ENCODE assay signal across 8 cellular contexts in genomic region chr6:29737707-29738630, GRCh38. TPM values are rescaled to one million over a fixed set of nuclear protein-coding genes. Genes with fewer than 3 reads are reported as not detected.
DNase-seq lines count a peak whose midpoint lies in the region; ATAC-seq, FAIRE-seq and TF ChIP-seq lines count a peak whose summit lies in the region.

No MANE protein-coding gene starts in this region.

- H3K9me3 Mint-ChIP-seq in activated CD8-positive, alpha-beta T cell treated with anti-CD3 and anti-CD28 coated beads for 36 hours = no peaks in the 10 kb centered on the region
- peaks cover 4% of the 10 kb centered on the region for H3K9me3 Mint-ChIP-seq in mesothelial cell of epicardium

- H3K27ac ChIP-seq in effector memory CD4-positive, alpha-beta T cell (ENCODE audit: insufficient read depth, low read length, poor library complexity, severe bottlenecking) = no peak overlapping the region

- peak; percentile 84 for TF ChIP-seq CTCF in activated CD8-positive, alpha-beta T cell treated with anti-CD3 and anti-CD28 coated beads for 36 hours (IDR thresholded peaks at IDR 0.05)
- peak; percentile 36 for TF ChIP-seq CTCF in mesothelial cell of epicardium (IDR thresholded peaks at IDR 0.05; ENCODE audit: unreplicated experiment)

- CTCF ChIA-PET in activated CD8-positive, alpha-beta T cell treated with anti-CD3 and anti-CD28 coated beads for 36 hours (lab: Charles Lee) = interaction anchor here (0.6 to 4.2 kb wide), 19 partner anchors 11 to 258 kb away, joined by 3 to 55 read pairs (median 6); no protein-coding TSS in a partner anchor

- H3K36me3 Mint-ChIP-seq in activated CD8-positive, alpha-beta T cell treated with anti-CD3 and anti-CD28 coated beads for 36 hours (ENCODE audit: low read depth) = no peaks in the 10 kb centered on the region
- H3K36me3 Mint-ChIP-seq in mesothelial cell of epicardium = no peaks in the 10 kb centered on the region

- DNase-seq in AG20443 (ENCODE audit: low spot score) (peak; percentile 78), GM19239 (ENCODE audit: insufficient read length, low spot score) (peak; percentile 41), NCI-H69 (lab: John Stamatoyannopoulos, UW) (peak; percentile 54), mesothelial cell of epicardium (ENCODE audit: low spot score in 2 of 2, unreplicated experiment in 2 of 2) (no peak)
- DNase-seq in activated CD8-positive, alpha-beta T cell treated with anti-CD3 and anti-CD28 coated beads for 36 hours = peak; percentile 83
- peak; percentile 52 to 62 (median 53) for DNase-seq in effector memory CD4-positive, alpha-beta T cell
- peak; percentile 49 to 65 (median 61) for DNase-seq in stimulated activated naive CD4-positive, alpha-beta T cell (lab: John Stamatoyannopoulos, UW)

- H3K4me1 ChIP-seq in effector memory CD4-positive, alpha-beta T cell (ENCODE audit: control insufficient read depth, insufficient read depth, low read length, poor library complexity, severe bottlenecking) = no peaks in the 10 kb centered on the region

- no peaks in the 10 kb centered on the region for H3K27me3 ChIP-seq in effector memory CD4-positive, alpha-beta T cell (replicated peaks; ENCODE audit: control insufficient read depth, insufficient read depth, low read length, poor library complexity, severe bottlenecking)

- H3K27me3 Mint-ChIP-seq in activated CD8-positive, alpha-beta T cell treated with anti-CD3 and anti-CD28 coated beads for 36 hours = no peaks in the 10 kb centered on the region
- peaks cover 71% of the 10 kb centered on the region for H3K27me3 Mint-ChIP-seq in mesothelial cell of epicardium (ENCODE audit: low read depth)

- H3K4me3 ChIP-seq in effector memory CD4-positive, alpha-beta T cell (ENCODE audit: insufficient read depth, low read depth, low read length, poor library complexity, severe bottlenecking) = no peak overlapping the region

- ATAC-seq in activated CD8-positive, alpha-beta T cell treated with anti-CD3 and anti-CD28 coated beads for 36 hours = peak; percentile 85
- ATAC-seq in GM19452 (IDR thresholded peaks at IDR 0.05; ENCODE audit: unreplicated experiment) = no peak

- H3K9me3 ChIP-seq in effector memory CD4-positive, alpha-beta T cell (ENCODE audit: control insufficient read depth, low read length) = no peaks in the 10 kb centered on the region

- no peaks in the 10 kb centered on the region for H3K36me3 ChIP-seq in effector memory CD4-positive, alpha-beta T cell (ENCODE audit: control insufficient read depth, insufficient read depth, low read length)

- no peak overlapping the region for H3K4me3 Mint-ChIP-seq in activated CD8-positive, alpha-beta T cell treated with anti-CD3 and anti-CD28 coated beads for 36 hours
- no peak overlapping the region for H3K4me3 Mint-ChIP-seq in mesothelial cell of epicardium

- intact Hi-C loops in activated CD8-positive, alpha-beta T cell treated with anti-CD3 and anti-CD28 coated beads for 36 hours (cut with micrococcal nuclease) = loop anchor here (5.0 kb wide), 1 partner anchor 94 kb away; no protein-coding TSS in a partner anchor

- peak; percentile 89 for FAIRE-seq in GM19239 (lab: Jason Lieb, UNC)

- peaks cover 11% of the 10 kb centered on the region for H3K4me1 Mint-ChIP-seq in activated CD8-positive, alpha-beta T cell treated with anti-CD3 and anti-CD28 coated beads for 36 hours (ENCODE audit: low read depth)
- H3K4me1 Mint-ChIP-seq in mesothelial cell of epicardium = no peaks in the 10 kb centered on the region

- no peak overlapping the region for H3K27ac Mint-ChIP-seq in activated CD8-positive, alpha-beta T cell treated with anti-CD3 and anti-CD28 coated beads for 36 hours
- H3K27ac Mint-ChIP-seq in mesothelial cell of epicardium = no peak overlapping the region

- POLR2A ChIA-PET in activated CD8-positive, alpha-beta T cell treated with anti-CD3 and anti-CD28 coated beads for 36 hours (lab: Charles Lee) = interaction anchor here (1.8 to 2.5 kb wide), 2 partner anchors 11 to 30 kb away, joined by 5 to 13 read pairs; no protein-coding TSS in a partner anchor

RNA-seq across cellular contexts. Expression of gene HLA-F, which starts 14.7 kb away (rescaled TPM):
- 100 to 1,000 TPM; 172 TPM for total RNA-seq in activated CD8-positive, alpha-beta T cell treated with anti-CD3 and anti-CD28 coated beads for 36 hours
- 2.0 to 2.5 TPM (median 2.1 TPM) in 3 replicates for total RNA-seq in mesothelial cell of epicardium

RNA-seq across cellular contexts. Expression of gene ZFP57, which starts 57.0 kb away (rescaled TPM):
- not detected for total RNA-seq in activated CD8-positive, alpha-beta T cell treated with anti-CD3 and anti-CD28 coated beads for 36 hours
- 0.11 TPM in 2 of 3 replicates, not detected in the other for total RNA-seq in mesothelial cell of epicardium

Comparison
In these comparisons a context has a peak if more than half of its experiments do, and no peak if none do; other contexts are left out.
1. DNase-seq: peak in AG20443 (single experiment), GM19239 (single experiment), NCI-H69 (single experiment), activated CD8-positive, alpha-beta T cell treated with anti-CD3 and anti-CD28 coated beads for 36 hours (single experiment), effector memory CD4-positive, alpha-beta T cell (3 of 3) and stimulated activated naive CD4-positive, alpha-beta T cell (6 of 6); none in mesothelial cell of epicardium (0 of 2).
2. RNA of gene HLA-F, which starts 14.7 kb away (total RNA-seq): 172 TPM in activated CD8-positive, alpha-beta T cell treated with anti-CD3 and anti-CD28 coated beads for 36 hours; 2.0 to 2.5 TPM in mesothelial cell of epicardium; every median in the first group is over 10 times any median in the second.